In the genomic region with DNA sequence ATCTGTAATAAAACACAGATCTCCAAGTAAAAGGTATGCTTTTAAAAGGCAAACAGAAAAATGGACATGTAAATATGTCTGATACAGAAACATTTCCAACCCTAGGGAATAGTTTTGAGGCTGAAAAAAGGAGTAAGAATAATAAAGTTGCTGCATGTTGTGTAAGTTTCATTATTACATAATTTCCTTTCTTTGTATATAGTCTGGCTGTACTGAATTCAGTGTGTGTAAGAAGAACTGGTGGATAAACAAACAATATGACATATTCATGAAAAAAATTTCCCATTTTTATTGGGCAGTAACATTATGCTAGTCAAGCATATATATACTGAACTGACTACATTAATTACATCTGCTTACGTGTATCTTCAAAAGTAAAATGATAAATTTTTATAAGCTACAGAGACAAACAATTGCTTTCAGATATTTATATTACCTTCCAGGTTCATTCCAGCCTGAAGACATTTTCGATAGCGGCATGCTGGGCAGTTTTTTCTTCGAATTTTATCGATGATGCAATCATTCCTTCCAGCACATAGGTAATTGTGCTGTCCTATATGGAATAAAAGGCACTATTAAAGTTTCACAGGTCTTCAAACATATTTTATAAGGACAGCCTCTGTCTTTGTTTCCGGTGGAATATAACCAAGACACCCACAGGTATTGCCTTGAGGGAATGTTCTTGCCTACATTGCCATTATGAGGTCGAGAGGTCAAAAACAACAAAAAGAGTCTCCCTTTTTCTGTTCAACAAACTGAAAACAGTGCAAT, we compare ENCODE assay signal across 12 cellular contexts.
A peak's percentile ranks its signal among the peaks of the same experiment; 100 is the strongest.
DNase-seq lines count a peak whose midpoint lies in the region; ATAC-seq and TF ChIP-seq lines count a peak whose summit lies in the region.
"Had no signal": no experiment of that assay in that cellular context is flagged by ENCODE, and none has a peak within 500 bp of the region (broad histone marks: within the 10 kb centered on the region; RNA-seq: fewer than 3 reads in every experiment).

No MANE protein-coding gene starts in this region.

- DNase-seq in Panc1 (ENCODE audit: low read depth, low spot score) (no peak), epithelial cell of esophagus (ENCODE audit: low read depth) (peak; percentile 13), gastrocnemius medialis (no peak), T-helper 1 cell (no peak), GDM1 (lab: John Stamatoyannopoulos, UW) (no peak), pons (ENCODE audit: low spot score) (no peak), foreskin melanocyte (no peak)
- DNase-seq: body of pancreas; CD4-positive, alpha-beta memory T cell; H9; spleen had no signal

- in situ Hi-C loops in Panc1 (cut with HindIII; ENCODE audit: low pct_unique_long_range_greater_than_20kb, low sequenced_read_pairs): no loop called here
- in situ Hi-C loops in gastrocnemius medialis (cut with MboI; ENCODE audit: low sequenced_read_pairs in 4 of 4): no loop called here

- H3K27me3 ChIP-seq in Panc1 (ENCODE audit: control insufficient read depth, insufficient read depth, low read length): no peaks in the 10 kb centered on the region
- H3K27me3 ChIP-seq in gastrocnemius medialis: no peaks in the 10 kb centered on the region
- H3K27me3 ChIP-seq: body of pancreas, spleen had no signal

- no TSS peak for BruUV-seq in Panc1 (replicated peaks; lab: Mats Ljungman, UMichigan)

- no peaks in the 10 kb centered on the region for H3K9me3 ChIP-seq in Panc1 (ENCODE audit: control insufficient read depth, insufficient read depth, low read depth, low read length)
- H3K9me3 ChIP-seq in gastrocnemius medialis: no peaks in the 10 kb centered on the region
- H3K9me3 ChIP-seq: body of pancreas had no signal

- ATAC-seq in HG02610 (IDR thresholded peaks at IDR 0.05; ENCODE audit: unreplicated experiment) (peak; percentile 43), Panc1 (peak; percentile 79), gastrocnemius medialis (no peak)
- ATAC-seq: body of pancreas had no signal

- POLR2A ChIA-PET in Panc1 (lab: Charles Lee): no interaction called here

- no peak overlapping the region for H3K4me3 ChIP-seq in Panc1 (ENCODE audit: low read depth in 2 of 2, low read length in 2 of 2)
- H3K4me3 ChIP-seq in epithelial cell of esophagus (ENCODE audit: low read length): no peak overlapping the region
- H3K4me3 ChIP-seq in gastrocnemius medialis: no peak overlapping the region
- H3K4me3 ChIP-seq: body of pancreas, spleen had no signal

- intact Hi-C loops in Panc1 (cut with micrococcal nuclease; ENCODE audit: unreplicated experiment) (loop anchor here (10.0 kb wide), 1 partner anchor 85 kb away; no protein-coding TSS in a partner anchor), gastrocnemius medialis (cut with DNase I; ENCODE audit: low total_unique reads) (no loop called here)

- H3K36me3 ChIP-seq in Panc1 (ENCODE audit: control insufficient read depth, insufficient read depth, low read length) (peaks cover 5% of the 10 kb centered on the region; the same call in 1 of the 2 replicates), gastrocnemius medialis (peaks cover 0 to 36% of the 10 kb centered on the region in 2 donors)

- no peak for TF ChIP-seq CTCF in Panc1 (IDR thresholded peaks at IDR 0.05)
- no peak for TF ChIP-seq CTCF in epithelial cell of esophagus (IDR thresholded peaks at IDR 0.05; ENCODE audit: insufficient read depth, low read depth, low read length, missing control alignments)
- no peak for TF ChIP-seq CTCF in gastrocnemius medialis (IDR thresholded peaks at IDR 0.05 in 4 of 5, conservative IDR thresholded peaks at IDR 0.05 in 1 of 5)

- CTCF ChIA-PET in Panc1 (lab: Charles Lee): no interaction called here

- H3K27ac ChIP-seq in Panc1 (ENCODE audit: low read length) (peak overlapping the region; percentile 61; the same call in 1 of the 2 replicates), gastrocnemius medialis (peak overlapping the region; percentile 37 to 88 (median 61))
- H3K27ac ChIP-seq: body of pancreas had no signal

- peaks cover 22% of the 10 kb centered on the region for H3K4me1 ChIP-seq in Panc1 (ENCODE audit: control insufficient read depth, insufficient read depth, low read length)
- H3K4me1 ChIP-seq in gastrocnemius medialis: peaks cover 48 to 51% of the 10 kb centered on the region in 2 donors
- H3K4me1 ChIP-seq: body of pancreas had no signal

- TF ChIP-seq POLR2A in gastrocnemius medialis (IDR thresholded peaks at IDR 0.05): no peak

Comparison
In these comparisons a context has a peak if more than half of its experiments do, and no peak if none do; other contexts are left out.
1. ATAC-seq: peak in HG02610 (single experiment) and Panc1 (single experiment); none in gastrocnemius medialis (0 of 2).